Comparison of ENCODE assay signal across 10 cellular contexts in genomic region chr10:119700321-119700954, GRCh38. TPM values are rescaled to one million over a fixed set of nuclear protein-coding genes. Genes with fewer than 3 reads are reported as not detected.
DNase-seq lines count a peak whose midpoint lies in the region; ATAC-seq and TF ChIP-seq lines count a peak whose summit lies in the region.
"Had no signal": no experiment of that assay in that cellular context is flagged by ENCODE, and none has a peak within 500 bp of the region (broad histone marks: within the 10 kb centered on the region; RNA-seq: fewer than 3 reads in every experiment).

No MANE protein-coding gene starts in this region.

- H3K27me3 ChIP-seq in mammary epithelial cell (ENCODE audit: insufficient read depth, low read length) (no peaks in the 10 kb centered on the region), GM23248 (replicated peaks; ENCODE audit: insufficient read depth) (no peaks in the 10 kb centered on the region)

- no peak overlapping the region for H3K27ac ChIP-seq in mammary epithelial cell (ENCODE audit: insufficient read depth, low read depth, low read length)
- no peak overlapping the region for H3K27ac ChIP-seq in GM23248

- H3F3A ChIP-seq in GM23248 (ENCODE audit: insufficient read depth), result peaks cover 7% of the 10 kb centered on the region; the same call in 1 of the 2 replicates

- DNase-seq in GM13977 (ENCODE audit: low spot score) (peak; percentile 54), SKM-1 (lab: John Stamatoyannopoulos, UW; ENCODE audit: unreplicated experiment) (peak; percentile 47), NCI-H1417 treated with DMSO at 0.1 percent for 48 hours (lab: John Stamatoyannopoulos, UW) (no peak), NCI-H2171 treated with DMSO at 0.1 percent for 48 hours (lab: John Stamatoyannopoulos, UW) (no peak), mammary epithelial cell (no peak), GM23248 (no peak)
- DNase-seq: CD4-positive, CD25-positive, alpha-beta regulatory T cell; NK-92 treated with Interleukin-12 subunit alpha and Interleukin-12 subunit beta, amount 100 ng/mL, for 24 hours had no signal

- no peaks in the 10 kb centered on the region for H3K9me3 ChIP-seq in mammary epithelial cell (replicated peaks; ENCODE audit: insufficient read depth, low read length)
- H3K9me3 ChIP-seq in GM23248 (ENCODE audit: low read depth), result no peaks in the 10 kb centered on the region

- H3K36me3 ChIP-seq in mammary epithelial cell (ENCODE audit: insufficient read depth, low read length), result no peaks in the 10 kb centered on the region
- no peaks in the 10 kb centered on the region for H3K36me3 ChIP-seq in GM23248 (ENCODE audit: low read depth)

- H3K4me3 ChIP-seq in mammary epithelial cell (replicated peaks in 1 of 3; ENCODE audit: insufficient read depth in 1 of 3, low read depth in 2 of 3, low read length in 3 of 3), result no peak overlapping the region
- H3K4me3 ChIP-seq in GM23248, result no peak overlapping the region

- TF ChIP-seq CTCF in GM13977 (IDR thresholded peaks at IDR 0.05; ENCODE audit: extremely low read depth, insufficient read depth, missing control alignments) (no peak), mammary epithelial cell (conservative IDR thresholded peaks at IDR 0.05 in 1 of 2, IDR thresholded peaks at IDR 0.05 in 1 of 2; ENCODE audit: extremely low read depth in 1 of 2, insufficient read depth in 1 of 2, low read depth in 1 of 2, low read length in 2 of 2) (no peak)

- H2AFZ ChIP-seq in mammary epithelial cell (ENCODE audit: low read depth, low read length), result no peak overlapping the region
- no peak overlapping the region for H2AFZ ChIP-seq in GM23248

- intact Hi-C loops in mammary epithelial cell (cut with micrococcal nuclease), result no loop called here

- in situ Hi-C loops in GM13977 (cut with MboI; ENCODE audit: low pct_unique_long_range_greater_than_20kb, low sequenced_read_pairs, unreplicated experiment) (no loop called here), mammary epithelial cell (cut with MboI; ENCODE audit: low sequenced_read_pairs in 2 of 2) (no loop called here), GM23248 (cut with MboI) (no loop called here)

- no TSS peak for BruUV-seq in mammary epithelial cell (replicated peaks; lab: Mats Ljungman, UMichigan)

- dilution Hi-C loops in mammary epithelial cell (cut with HindIII; ENCODE audit: low sequenced_read_pairs), result no loop called here

- CTCF ChIA-PET in mammary epithelial cell (lab: Charles Lee; ENCODE audit: low non-redundant PET), result no interaction called here

- peak; percentile 49 for ATAC-seq in GM21390 (IDR thresholded peaks at IDR 0.05; ENCODE audit: unreplicated experiment)
- ATAC-seq in HG03175 (IDR thresholded peaks at IDR 0.05; ENCODE audit: unreplicated experiment), result peak; percentile 63

- no peaks in the 10 kb centered on the region for H3K79me2 ChIP-seq in mammary epithelial cell (ENCODE audit: insufficient read depth, low read length)
- H3K79me2 ChIP-seq in GM23248 (ENCODE audit: insufficient read depth), result no peaks in the 10 kb centered on the region

- H4K20me1 ChIP-seq in mammary epithelial cell (ENCODE audit: insufficient read depth, low read length), result no peaks in the 10 kb centered on the region
- H4K20me1 ChIP-seq in GM23248 (ENCODE audit: insufficient read depth), result no peaks in the 10 kb centered on the region

- H3K9ac ChIP-seq in mammary epithelial cell (ENCODE audit: insufficient read depth, low read length), result no peak overlapping the region
- no peak overlapping the region for H3K9ac ChIP-seq in GM23248

- H3K4me1 ChIP-seq in mammary epithelial cell (ENCODE audit: insufficient read depth, low read length), result peaks cover 7% of the 10 kb centered on the region
- H3K4me1 ChIP-seq in GM23248 (ENCODE audit: insufficient read depth), result no peaks in the 10 kb centered on the region

- 93% methylated on average over 4 of the region's 4 CpGs for WGBS in mammary epithelial cell (ENCODE audit: low coverage, missing lambda C conversion rate)
- 68 to 78% methylated on average over 4 of the region's 4 CpGs for WGBS in GM23248 (ENCODE audit: low coverage in 1 of 2, low lambda C conversion rate in 2 of 2, missing lambda C conversion rate in 2 of 2), 2 experiments

- no peaks in the 10 kb centered on the region for H3K9me2 ChIP-seq in GM23248 (ENCODE audit: insufficient read depth)

- no peak overlapping the region for H3K4me2 ChIP-seq in mammary epithelial cell (ENCODE audit: insufficient read depth, low read depth, low read length)
- no peak overlapping the region for H3K4me2 ChIP-seq in GM23248 (ENCODE audit: unreplicated experiment)

RNA-seq across cellular contexts. Expression of gene INPP5F, which starts 25.4 kb away (rescaled TPM):
- 10 to 100 TPM; 19.3 to 22.1 TPM for total RNA-seq in mammary epithelial cell
- 9.8 TPM for polyA plus RNA-seq in mammary epithelial cell
- 12.5 TPM for polyA minus RNA-seq in mammary epithelial cell
- total RNA-seq in GM23248 (2014; rRNA removed; shearing (Covaris generic)), result 9.9 and 10.9 TPM in 2 replicates
- polyA plus RNA-seq in GM23248 (2016; fragmentation: Nextera tagmentation; extraction: Ambion mirVana), result 6.6 and 8.5 TPM in 2 replicates

RNA-seq across cellular contexts. Expression of gene BAG3, which starts 49.3 kb away (rescaled TPM):
- total RNA-seq in mammary epithelial cell, result 100 to 1,000 TPM in 1 of 2 donors, 10 to 100 TPM in 1; 41.0 to 117 TPM
- polyA plus RNA-seq in mammary epithelial cell, result 43.5 TPM
- 89.4 TPM for polyA minus RNA-seq in mammary epithelial cell
- 18.1 and 20.0 TPM in 2 replicates for total RNA-seq in GM23248 (2014; rRNA removed; shearing (Covaris generic))
- polyA plus RNA-seq in GM23248 (2016; fragmentation: Nextera tagmentation; extraction: Ambion mirVana), result 88.2 and 99.5 TPM in 2 replicates

Comparison
In these comparisons a context has a peak if more than half of its experiments do, and no peak if none do; other contexts are left out.
1. DNase-seq: peak in GM13977 (single experiment) and SKM-1 (single experiment); none in NCI-H1417 treated with DMSO at 0.1 percent for 48 hours (single experiment), NCI-H2171 treated with DMSO at 0.1 percent for 48 hours (single experiment), mammary epithelial cell (single experiment) and GM23248 (single experiment).